ENCODE assay signal across 9 cellular contexts in genomic region chr1:27153549-27153886, GRCh38. TPM values are rescaled to one million over a fixed set of nuclear protein-coding genes. Genes with fewer than 3 reads are reported as not detected.
DNase-seq lines count a peak whose midpoint lies in the region; ATAC-seq and TF ChIP-seq lines count a peak whose summit lies in the region.
"Had no signal": no experiment of that assay in that cellular context is flagged by ENCODE, and none has a peak within 500 bp of the region (broad histone marks: within the 10 kb centered on the region; RNA-seq: fewer than 3 reads in every experiment).

No MANE protein-coding gene starts in this region.

- no peaks in the 10 kb centered on the region for H3K27me3 Mint-ChIP-seq in activated CD8-positive, alpha-beta memory T cell treated with anti-CD3 and anti-CD28 coated beads, Interleukin-2, amount 10 ng/mL, durations not matched to agents 7 days and 5 days

- H3K4me3 ChIP-seq in ascending aorta (peak overlapping the region; percentile 72 to 82), transverse colon (peak overlapping the region; percentile 11 to 95 (median 23))

- H3K9me3 Mint-ChIP-seq in activated CD8-positive, alpha-beta memory T cell treated with anti-CD3 and anti-CD28 coated beads, Interleukin-2, amount 10 ng/mL, durations not matched to agents 7 days and 5 days (ENCODE audit: low read depth): no peaks in the 10 kb centered on the region

- peaks cover 40% of the 10 kb centered on the region for H3K4me1 Mint-ChIP-seq in activated CD8-positive, alpha-beta memory T cell treated with anti-CD3 and anti-CD28 coated beads, Interleukin-2, amount 10 ng/mL, durations not matched to agents 7 days and 5 days

- WGBS in transverse colon (ENCODE audit: low coverage in 1 of 2), 2 donors: 29 to 32% methylated on average over 1 to 4 of the region's 4 CpGs

- H3K27me3 ChIP-seq in ascending aorta: no peaks in the 10 kb centered on the region
- no peaks in the 10 kb centered on the region for H3K27me3 ChIP-seq in transverse colon

- CTCF ChIA-PET in activated CD8-positive, alpha-beta memory T cell treated with anti-CD3 and anti-CD28 coated beads, Interleukin-2, amount 10 ng/mL, durations not matched to agents 7 days and 5 days (lab: Charles Lee): interaction anchor here (1.8 to 9.4 kb wide), 4 partner anchors 8 to 42 kb away, joined by 8 to 60 read pairs (median 36); no protein-coding TSS in a partner anchor

- TF ChIP-seq EP300 in transverse colon (IDR thresholded peaks at IDR 0.05; ENCODE audit: low read depth): no peak

- H3K27ac Mint-ChIP-seq in activated CD8-positive, alpha-beta memory T cell treated with anti-CD3 and anti-CD28 coated beads, Interleukin-2, amount 10 ng/mL, durations not matched to agents 7 days and 5 days: peak overlapping the region; percentile 85

- ATAC-seq in activated CD8-positive, alpha-beta memory T cell treated with anti-CD3 and anti-CD28 coated beads, Interleukin-2, amount 10 ng/mL, durations not matched to agents 7 days and 5 days: no peak
- ATAC-seq in left colon (peak; percentile 56), HG02885 (IDR thresholded peaks at IDR 0.05; ENCODE audit: poor library complexity, unreplicated experiment) (no peak)

- H3K36me3 ChIP-seq in ascending aorta: no peaks in the 10 kb centered on the region
- H3K36me3 ChIP-seq in transverse colon: no peaks in the 10 kb centered on the region

- no peaks in the 10 kb centered on the region for H3K9me3 ChIP-seq in ascending aorta
- H3K9me3 ChIP-seq in transverse colon: no peaks in the 10 kb centered on the region

- H3K27ac ChIP-seq in ascending aorta (peak overlapping the region; percentile 80 to 89), transverse colon (peak overlapping the region; percentile 90 to 97 (median 92))

- H3K4me3 Mint-ChIP-seq in activated CD8-positive, alpha-beta memory T cell treated with anti-CD3 and anti-CD28 coated beads, Interleukin-2, amount 10 ng/mL, durations not matched to agents 7 days and 5 days: peak overlapping the region; percentile 91

- H3K4me1 ChIP-seq in ascending aorta: peaks cover 24 to 34% of the 10 kb centered on the region in 2 donors
- peaks cover 38 to 66% (median 45%) of the 10 kb centered on the region in 4 donors for H3K4me1 ChIP-seq in transverse colon

- no peak for TF ChIP-seq POLR2A in transverse colon (IDR thresholded peaks at IDR 0.05)

- H3K36me3 Mint-ChIP-seq in activated CD8-positive, alpha-beta memory T cell treated with anti-CD3 and anti-CD28 coated beads, Interleukin-2, amount 10 ng/mL, durations not matched to agents 7 days and 5 days: no peaks in the 10 kb centered on the region

- in situ Hi-C loops in transverse colon (cut with MboI; ENCODE audit: low pct_ligation_motif_present in 1 of 4, low pct_unique_long_range_greater_than_20kb in 1 of 4, low sequenced_read_pairs in 3 of 4): no loop called here

- intact Hi-C loops in ascending aorta (cut with DNase I): loop anchor here (5.0 kb wide), 1 partner anchor 111 kb away; no protein-coding TSS in a partner anchor
- intact Hi-C loops in left colon (cut with DNase I, micrococcal nuclease): loop anchor here in 1 of 2 donors (10.0 kb wide), 1 partner anchor 49 kb away; no protein-coding TSS in a partner anchor
- intact Hi-C loops in transverse colon (cut with DNase I; ENCODE audit: low total_unique reads): no loop called here

- DNase-seq in activated CD8-positive, alpha-beta memory T cell treated with anti-CD3 and anti-CD28 coated beads, Interleukin-2, amount 10 ng/mL, durations not matched to agents 7 days and 5 days: no peak
- no peak for DNase-seq in activated CD8-positive, alpha-beta memory T cell treated with anti-CD3 and anti-CD28 coated beads for 24 hours
- DNase-seq in ascending aorta (ENCODE audit: low spot score in 2 of 2) (no peak), left colon (no peak), transverse colon (peak; percentile 47), NCI-H187 (lab: John Stamatoyannopoulos, UW) (no peak)
- no peak for DNase-seq in activated effector memory CD4-positive, alpha-beta T cell treated with anti-CD3 and anti-CD28 coated beads, Interleukin-2, amount 50 U/mL, for 16 hours
- DNase-seq: DMS 273 treated with DMSO at 0.1 percent for 48 hours had no signal

- TF ChIP-seq CTCF in ascending aorta (IDR thresholded peaks at IDR 0.05) (no peak), transverse colon (IDR thresholded peaks at IDR 0.05) (no peak)

RNA-seq across cellular contexts. Expression of gene SLC9A1, which starts 1.4 kb away (rescaled TPM):
- total RNA-seq in activated CD8-positive, alpha-beta memory T cell treated with anti-CD3 and anti-CD28 coated beads, Interleukin-2, amount 10 ng/mL, durations not matched to agents 7 days and 5 days: 10 to 100 TPM; 25.8 to 26.3 TPM
- 22.0 TPM for total RNA-seq in ascending aorta
- total RNA-seq in left colon: 100 to 1,000 TPM; 122 to 131 TPM
- total RNA-seq in transverse colon: 100 to 1,000 TPM in 2 of 4 donors, 10 to 100 TPM in 2; 17.9 to 140 (median 101) TPM
